ENCODE assay signal across 8 cellular contexts in the genomic region with DNA sequence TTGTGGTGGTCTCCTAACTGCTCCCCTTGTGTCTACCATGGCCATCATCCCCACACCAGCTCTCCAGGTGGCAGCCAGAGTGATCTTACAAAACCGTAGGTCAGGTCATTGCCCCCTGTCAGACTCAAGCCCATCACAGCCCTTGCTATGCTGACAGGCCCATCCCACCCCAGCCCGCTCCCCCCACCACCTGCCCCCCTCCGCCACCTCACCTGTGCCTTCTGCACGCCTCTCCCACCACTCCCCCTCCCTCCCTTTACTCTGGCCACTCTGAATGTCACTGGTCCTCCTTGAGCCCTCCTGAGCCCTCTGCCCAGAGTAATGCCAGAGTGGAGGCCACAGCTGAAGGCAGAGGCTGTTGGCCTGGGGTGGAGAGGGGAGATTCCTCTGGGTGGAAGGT. TPM values are rescaled to one million over a fixed set of nuclear protein-coding genes. Genes with fewer than 3 reads are reported as not detected.
DNase-seq lines count a peak whose midpoint lies in the region; ATAC-seq and TF ChIP-seq lines count a peak whose summit lies in the region.

No MANE protein-coding gene starts in this region.

- H3K4me2 ChIP-seq in GM23248 (ENCODE audit: unreplicated experiment) (peak overlapping the region; percentile 81), SU-DHL-6 (ENCODE audit: low read depth, low read length, poor library complexity, severe bottlenecking) (peak overlapping the region; percentile 80)

- H3F3A ChIP-seq in GM23248 (ENCODE audit: insufficient read depth) (peaks cover 49% of the 10 kb centered on the region), SU-DHL-6 (ENCODE audit: insufficient read depth) (peaks cover 16% of the 10 kb centered on the region)

- H4K20me1 ChIP-seq in GM23248 (ENCODE audit: insufficient read depth) (no peaks in the 10 kb centered on the region), SU-DHL-6 (ENCODE audit: low read depth, low read length) (no peaks in the 10 kb centered on the region)

- peak overlapping the region; percentile 91 for H3K4me3 Mint-ChIP-seq in glutamatergic neuron (ENCODE audit: unreplicated experiment)

- WGBS in GM23248 (ENCODE audit: low coverage in 1 of 2, low lambda C conversion rate in 2 of 2, missing lambda C conversion rate in 2 of 2), 2 experiments: 86 to 88% methylated on average over 2 to 4 of the region's 4 CpGs

- no peak for DNase-seq in GM23248
- no peak for DNase-seq in glutamatergic neuron
- DNase-seq in NCI-H774 (lab: John Stamatoyannopoulos, UW): no peak
- no peak for DNase-seq in NCI-H1105 (lab: John Stamatoyannopoulos, UW)
- DNase-seq in iPS-NIHi11 (ENCODE audit: low spot score): no peak

- peaks cover 58% of the 10 kb centered on the region for H3K4me1 ChIP-seq in GM23248 (ENCODE audit: insufficient read depth)
- peaks cover 7% of the 10 kb centered on the region for H3K4me1 ChIP-seq in rectal smooth muscle tissue (ENCODE audit: control insufficient read depth, insufficient read depth, low read length)

- H3K36me3 ChIP-seq in GM23248 (ENCODE audit: low read depth) (0 out of 2 replicates have a peak, but pooled peaks cover 4% of the 10 kb centered on the region), SU-DHL-6 (ENCODE audit: low read length) (no peaks in the 10 kb centered on the region), rectal smooth muscle tissue (ENCODE audit: control insufficient read depth, insufficient read depth, low read length) (no peaks in the 10 kb centered on the region)

- H3K27me3 Mint-ChIP-seq in glutamatergic neuron (ENCODE audit: unreplicated experiment): peaks cover 5% of the 10 kb centered on the region

- H3K36me3 Mint-ChIP-seq in glutamatergic neuron (ENCODE audit: unreplicated experiment): no peaks in the 10 kb centered on the region

- no peak overlapping the region for H3K27ac Mint-ChIP-seq in glutamatergic neuron (ENCODE audit: unreplicated experiment)

- peaks cover 28% of the 10 kb centered on the region for H3K79me2 ChIP-seq in GM23248 (ENCODE audit: insufficient read depth)
- H3K79me2 ChIP-seq in SU-DHL-6 (ENCODE audit: insufficient read depth, low read length): peaks cover 28% of the 10 kb centered on the region

- TF ChIP-seq CTCF in SU-DHL-6 (IDR thresholded peaks at IDR 0.05; ENCODE audit: insufficient read depth, low read length, poor library complexity, severe bottlenecking): no peak
- no peak for TF ChIP-seq CTCF in glutamatergic neuron (IDR thresholded peaks at IDR 0.05; ENCODE audit: partially characterized antibody, unreplicated experiment)

- H3K4me3 ChIP-seq in GM23248: peak overlapping the region; percentile 77; the same call in 1 of the 2 replicates
- no peak overlapping the region for H3K4me3 ChIP-seq in SU-DHL-6 (ENCODE audit: insufficient read depth, low read length, poor library complexity, severe bottlenecking)
- H3K4me3 ChIP-seq in rectal smooth muscle tissue (ENCODE audit: low read length): peak overlapping the region; percentile 69

- H3K9ac ChIP-seq in GM23248 (no peak overlapping the region), SU-DHL-6 (ENCODE audit: low read length) (peak overlapping the region; percentile 83), rectal smooth muscle tissue (ENCODE audit: low read length) (peak overlapping the region; percentile 55)

- H3K9me3 ChIP-seq in GM23248 (ENCODE audit: low read depth): no peaks in the 10 kb centered on the region
- no peaks in the 10 kb centered on the region for H3K9me3 ChIP-seq in SU-DHL-6 (ENCODE audit: insufficient read depth, low read length)

- H2AFZ ChIP-seq in GM23248 (peak overlapping the region; percentile 97; the same call in 1 of the 2 replicates), SU-DHL-6 (ENCODE audit: low read depth, low read length, severe bottlenecking) (no peak overlapping the region)

- H3K27me3 ChIP-seq in GM23248 (replicated peaks; ENCODE audit: insufficient read depth) (no peaks in the 10 kb centered on the region), SU-DHL-6 (ENCODE audit: low read length) (no peaks in the 10 kb centered on the region), rectal smooth muscle tissue (ENCODE audit: control insufficient read depth, insufficient read depth, low read length) (no peaks in the 10 kb centered on the region)

- no peak for ATAC-seq in GM19351 (IDR thresholded peaks at IDR 0.05; ENCODE audit: unreplicated experiment)

- H3K9me2 ChIP-seq in GM23248 (ENCODE audit: insufficient read depth): no peaks in the 10 kb centered on the region
- H3K9me2 ChIP-seq in SU-DHL-6 (replicated peaks; ENCODE audit: insufficient read depth, low read length): no peaks in the 10 kb centered on the region

- in situ Hi-C loops in GM23248 (cut with MboI): loop anchor here (10.0 to 25.0 kb wide), 2 partner anchors 213 to 821 kb away; partner anchors contain the start of gene AXDND1

- H3K9me3 Mint-ChIP-seq in glutamatergic neuron (ENCODE audit: unreplicated experiment): peaks cover 5% of the 10 kb centered on the region

- H3K27ac ChIP-seq in GM23248: no peak overlapping the region
- H3K27ac ChIP-seq in SU-DHL-6 (ENCODE audit: low read depth, low read length): no peak overlapping the region
- H3K27ac ChIP-seq in rectal smooth muscle tissue (ENCODE audit: low read depth, low read length): no peak overlapping the region

- H3K4me1 Mint-ChIP-seq in glutamatergic neuron (ENCODE audit: low read depth, unreplicated experiment): peaks cover 13% of the 10 kb centered on the region

RNA-seq across cellular contexts. Expression of gene TEX35, which starts 28.5 kb away (rescaled TPM):
- not detected in 2 replicates for total RNA-seq in GM23248 (2014; rRNA removed; shearing (Covaris generic))
- polyA plus RNA-seq in GM23248 (2016; fragmentation: Nextera tagmentation; extraction: Ambion mirVana): not detected in 2 replicates
- total RNA-seq in glutamatergic neuron (ENCODE audit: unreplicated experiment): not detected

RNA-seq across cellular contexts. Expression of gene CLEC20A, which starts 44.6 kb away (rescaled TPM):
- total RNA-seq in GM23248 (2014; rRNA removed; shearing (Covaris generic)): not detected in 2 replicates
- not detected in 2 replicates for polyA plus RNA-seq in GM23248 (2016; fragmentation: Nextera tagmentation; extraction: Ambion mirVana)
- not detected for total RNA-seq in glutamatergic neuron (ENCODE audit: unreplicated experiment)
